33 cellular contexts compared by ENCODE assay signal in the genomic region with DNA sequence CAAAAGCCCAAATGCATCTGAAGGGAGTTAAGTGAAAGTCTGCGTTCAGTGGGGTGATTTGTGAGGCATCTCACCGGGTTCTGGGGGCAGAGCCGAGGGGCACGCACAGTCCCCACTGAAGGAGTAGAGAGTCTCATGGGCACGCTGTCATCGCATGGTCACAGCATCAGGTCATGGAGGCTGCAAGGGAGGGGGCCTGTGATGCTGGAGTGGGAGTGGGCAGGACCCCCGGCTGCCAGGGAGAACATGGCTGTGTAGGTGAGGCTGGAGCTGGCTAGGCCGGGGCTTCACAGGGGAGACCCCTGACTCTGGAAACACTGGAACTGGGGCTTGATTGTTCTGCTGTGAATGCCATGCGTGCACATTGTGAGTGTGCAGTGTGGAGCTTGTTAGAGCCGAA.
"Had no signal": no experiment of that assay in that cellular context is flagged by ENCODE, and none has a peak within 500 bp of the region (broad histone marks: within the 10 kb centered on the region; RNA-seq: fewer than 3 reads in every experiment).

No MANE protein-coding gene starts in this region.

- H3K27ac ChIP-seq: adrenal gland, ascending aorta, body of pancreas, brain microvascular endothelial cell, breast epithelium, cardiac muscle cell had no signal

- DNase-seq: activated effector memory CD4-positive, alpha-beta T cell treated with anti-CD3 and anti-CD28 coated beads, Interleukin-2, amount 50 U/mL, for 16 hours; activated effector memory CD4-positive, alpha-beta T cell treated with Interleukin-2 at 50 U/mL for 16 hours; activated gamma-delta T cell; activated gamma-delta T cell treated with Interleukin-2 at 50 U/mL for 16 hours; activated naive CD4-positive, alpha-beta T cell; activated naive CD4-positive, alpha-beta T cell treated with anti-CD3 and anti-CD28 coated beads for 36 hours; activated naive CD4-positive, alpha-beta T cell treated with anti-CD3 and anti-CD28 coated beads, Interleukin-2, amount 10 ng/mL, durations not matched to agents 7 days and 5 days; activated naive CD4-positive, alpha-beta T cell treated with anti-CD3 and anti-CD28 coated beads, Interleukin-2, amount 50 U/mL, for 16 hours; activated naive CD4-positive, alpha-beta T cell treated with Interleukin-2 at 50 U/mL for 16 hours; activated naive CD8-positive, alpha-beta T cell treated with anti-CD3 and anti-CD28 coated beads for 36 hours; activated naive CD8-positive, alpha-beta T cell treated with anti-CD3 and anti-CD28 coated beads, Interleukin-2, amount 10 ng/mL, durations not matched to agents 7 days and 5 days; activated naive CD8-positive, alpha-beta T cell treated with anti-CD3 and anti-CD28 coated beads, Interleukin-2, amount 50 U/mL, for 24 hours; activated T-cell treated with anti-CD3 and anti-CD28 coated beads for 4 hours; activated T-cell treated with anti-CD3 and anti-CD28 coated beads, Interleukin-2, amount 50 U/mL, for 1 hour; activated T-cell treated with anti-CD3 and anti-CD28 coated beads, Interleukin-2, amount 50 U/mL, for 24 hours; activated T-cell treated with anti-CD3 and anti-CD28 coated beads, Interleukin-2, amount 50 U/mL, for 4 hours; activated T-cell treated with anti-CD3 and anti-CD28 coated beads, Interleukin-2, amount 50 U/mL, for 48 hours; activated T-cell treated with anti-CD3 and anti-CD28 coated beads, Interleukin-2, amount 50 U/mL, for 72 hours; adrenal gland; amniotic stem cell; amygdala; anterior cingulate cortex; aorta; body of pancreas; brain microvascular endothelial cell; caudate nucleus; central memory CD4-positive, alpha-beta T cell; cerebellar nuclear complex had no signal

- H3K9me3 ChIP-seq: adrenal gland, ascending aorta, body of pancreas, breast epithelium had no signal

- H3K27me3 ChIP-seq: adrenal gland, ascending aorta, body of pancreas, brain microvascular endothelial cell, breast epithelium, cardiac muscle cell had no signal

- H3K4me3 ChIP-seq: adrenal gland, ascending aorta, body of pancreas, breast epithelium, cardiac muscle cell had no signal

- H3K4me1 ChIP-seq: adrenal gland, ascending aorta, body of pancreas, breast epithelium had no signal

- H3K36me3 ChIP-seq: adrenal gland, ascending aorta, brain microvascular endothelial cell, breast epithelium, cardiac muscle cell had no signal

- ATAC-seq: activated naive CD4-positive, alpha-beta T cell treated with anti-CD3 and anti-CD28 coated beads, Interleukin-2, amount 50 U/mL, for 72 hours; activated naive CD8-positive, alpha-beta T cell treated with anti-CD3 and anti-CD28 coated beads, Interleukin-2, amount 50 U/mL, for 24 hours; activated T-cell treated with anti-CD3 and anti-CD28 coated beads, Interleukin-2, amount 50 U/mL, for 4 hours; activated T-cell treated with anti-CD3 and anti-CD28 coated beads, Interleukin-2, amount 50 U/mL, for 72 hours; activated T-helper 17 cell treated with anti-CD3 and anti-CD28 coated beads, Interleukin-2, amount 50 U/mL, for 72 hours; body of pancreas had no signal
